In the genomic region with DNA sequence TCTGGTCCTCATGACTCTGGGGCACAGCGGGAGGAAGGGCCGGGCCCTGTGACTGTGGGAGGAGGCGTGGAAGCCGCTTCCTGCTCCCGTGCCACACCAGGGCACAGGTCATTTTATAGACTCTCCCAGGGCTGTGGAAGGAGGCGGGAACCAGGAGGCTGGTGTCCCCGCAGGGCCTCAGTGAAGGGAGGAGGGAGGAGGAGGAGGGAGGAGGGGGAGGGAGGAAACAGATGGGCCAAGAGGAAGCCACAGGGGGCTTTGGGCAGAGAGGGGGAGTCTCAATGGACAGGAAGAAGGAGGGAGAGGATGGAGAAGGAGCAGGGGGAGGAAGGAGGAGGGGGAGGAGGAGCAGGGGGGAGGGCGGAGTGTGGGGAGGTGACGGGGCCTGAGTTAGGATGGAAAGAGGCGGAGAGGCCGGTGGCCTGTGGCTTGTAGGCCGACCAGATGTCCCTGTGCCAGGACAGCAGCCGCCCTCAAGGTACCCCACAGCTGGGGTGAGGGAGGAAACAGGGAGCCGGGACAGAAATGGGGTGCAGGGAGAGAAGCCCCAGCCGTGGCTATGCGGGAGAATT, we compare ENCODE assay signal across 10 cellular contexts. TPM values are rescaled to one million over a fixed set of nuclear protein-coding genes. Genes with fewer than 3 reads are reported as not detected.
DNase-seq lines count a peak whose midpoint lies in the region; ATAC-seq and TF ChIP-seq lines count a peak whose summit lies in the region.
"Had no signal": no experiment of that assay in that cellular context is flagged by ENCODE, and none has a peak within 500 bp of the region (broad histone marks: within the 10 kb centered on the region; RNA-seq: fewer than 3 reads in every experiment).

No MANE protein-coding gene starts in this region.

- TF ChIP-seq CTCF in upper lobe of right lung (IDR thresholded peaks at IDR 0.05) = no peak

- H3K23ac ChIP-seq in mesendoderm (ENCODE audit: low read length) = no peak overlapping the region

- no peaks in the 10 kb centered on the region for H3K9me3 Mint-ChIP-seq in activated naive CD4-positive, alpha-beta T cell treated with anti-CD3 and anti-CD28 coated beads, Interleukin-2, amount 50 U/mL, for 24 hours
- no peaks in the 10 kb centered on the region for H3K9me3 Mint-ChIP-seq in effector memory CD8-positive, alpha-beta T cell

- no peaks in the 10 kb centered on the region for H3K27me3 ChIP-seq in mesendoderm (ENCODE audit: insufficient read depth, low read length, poor library complexity)
- H3K27me3 ChIP-seq in upper lobe of right lung = no peaks in the 10 kb centered on the region

- H3K9ac ChIP-seq in mesendoderm (ENCODE audit: low read length) = peak overlapping the region; percentile 63

- no peak overlapping the region for H4K8ac ChIP-seq in mesendoderm (ENCODE audit: low read depth, low read length)

- no CpG with 5 or more reads among the region's 16 CpGs for whole genome bisulfite sequencing in mesendoderm (ENCODE audit: extremely low coverage, insufficient coverage, low lambda C conversion rate)

- H3K36me3 ChIP-seq in mesendoderm (ENCODE audit: control insufficient read depth, insufficient read depth, low read length) = no peaks in the 10 kb centered on the region
- no peaks in the 10 kb centered on the region for H3K36me3 ChIP-seq in upper lobe of right lung

- no peaks in the 10 kb centered on the region for H3K9me3 ChIP-seq in upper lobe of right lung

- H3K27ac ChIP-seq in mesendoderm (ENCODE audit: low read depth, low read length) = peak overlapping the region; percentile 68
- peak overlapping the region; percentile 71 for H3K27ac ChIP-seq in upper lobe of right lung

- H3K4me3 ChIP-seq in mesendoderm (ENCODE audit: low read length) = no peak overlapping the region
- H3K4me3 ChIP-seq in upper lobe of right lung = peak overlapping the region; percentile 80

- H2BK5ac ChIP-seq in mesendoderm (ENCODE audit: low read length) = no peak overlapping the region

- intact Hi-C loops in upper lobe of right lung (cut with DNase I) = no loop called here

- H3K79me2 ChIP-seq in mesendoderm (ENCODE audit: control insufficient read depth, insufficient read depth, low read length) = no peaks in the 10 kb centered on the region

- H4K5ac ChIP-seq in mesendoderm (ENCODE audit: low read length) = no peak overlapping the region

- H2BK120ac ChIP-seq in mesendoderm (ENCODE audit: low read depth, low read length) = peak overlapping the region; percentile 30

- H3K79me1 ChIP-seq in mesendoderm (ENCODE audit: low read length) = peaks cover 2% of the 10 kb centered on the region

- peaks cover 16% of the 10 kb centered on the region for H3K4me1 Mint-ChIP-seq in activated naive CD4-positive, alpha-beta T cell treated with anti-CD3 and anti-CD28 coated beads, Interleukin-2, amount 50 U/mL, for 24 hours
- H3K4me1 Mint-ChIP-seq in effector memory CD8-positive, alpha-beta T cell (ENCODE audit: low read depth in 2 of 2) = peaks cover 7% of the 10 kb centered on the region in 2 donors

- no peak overlapping the region for H2AK5ac ChIP-seq in mesendoderm (ENCODE audit: low read length)

- H3K4ac ChIP-seq in mesendoderm (ENCODE audit: low read depth, low read length) = peak overlapping the region; percentile 66

- H3K27ac Mint-ChIP-seq in activated naive CD4-positive, alpha-beta T cell treated with anti-CD3 and anti-CD28 coated beads, Interleukin-2, amount 50 U/mL, for 24 hours = no peak overlapping the region
- H3K27ac Mint-ChIP-seq in effector memory CD8-positive, alpha-beta T cell = peak overlapping the region in 1 of 2 donors; percentile 71

- H3K4me2 ChIP-seq in mesendoderm (ENCODE audit: low read length) = peak overlapping the region; percentile 68

- no peak overlapping the region for H2BK15ac ChIP-seq in mesendoderm (replicated peaks; ENCODE audit: low read depth)

- no peak for DNase-seq in activated naive CD4-positive, alpha-beta T cell treated with Interleukin-2 at 50 U/mL for 16 hours
- DNase-seq in effector memory CD8-positive, alpha-beta T cell = no peak
- DNase-seq in mesendoderm = peak; percentile 81
- DNase-seq in upper lobe of right lung = peak; percentile 88
- DNase-seq in activated CD8-positive, alpha-beta memory T cell treated with anti-CD3 and anti-CD28 coated beads for 24 hours = no peak
- DNase-seq in DMS 273 (lab: John Stamatoyannopoulos, UW; ENCODE audit: unreplicated experiment) = no peak
- DNase-seq: AML-193, T-helper 1 cell had no signal

- H3K56ac ChIP-seq in mesendoderm (ENCODE audit: low read length) = peak overlapping the region; percentile 80

- H3K36me3 Mint-ChIP-seq in activated naive CD4-positive, alpha-beta T cell treated with anti-CD3 and anti-CD28 coated beads, Interleukin-2, amount 50 U/mL, for 24 hours = no peaks in the 10 kb centered on the region
- H3K36me3 Mint-ChIP-seq in effector memory CD8-positive, alpha-beta T cell (ENCODE audit: insufficient read depth) = peaks cover 6% of the 10 kb centered on the region

- peak overlapping the region; percentile 61 for H3K4me3 Mint-ChIP-seq in activated naive CD4-positive, alpha-beta T cell treated with anti-CD3 and anti-CD28 coated beads, Interleukin-2, amount 50 U/mL, for 24 hours
- H3K4me3 Mint-ChIP-seq in effector memory CD8-positive, alpha-beta T cell = peak overlapping the region; percentile 86

- H3K4me1 ChIP-seq in mesendoderm (ENCODE audit: control insufficient read depth, low read depth, low read length) = peaks cover 5% of the 10 kb centered on the region
- peaks cover 11% of the 10 kb centered on the region for H3K4me1 ChIP-seq in upper lobe of right lung

- H3K27me3 Mint-ChIP-seq in activated naive CD4-positive, alpha-beta T cell treated with anti-CD3 and anti-CD28 coated beads, Interleukin-2, amount 50 U/mL, for 24 hours = no peaks in the 10 kb centered on the region
- no peaks in the 10 kb centered on the region for H3K27me3 Mint-ChIP-seq in effector memory CD8-positive, alpha-beta T cell

- no peak for ATAC-seq in effector memory CD8-positive, alpha-beta T cell (replicated peaks)
- ATAC-seq in upper lobe of right lung (peak; percentile 79), HG03460 (IDR thresholded peaks at IDR 0.05; ENCODE audit: unreplicated experiment) (no peak)

- peak overlapping the region; percentile 65 for H3K18ac ChIP-seq in mesendoderm (ENCODE audit: low read length)

RNA-seq across cellular contexts. Expression of a gene that starts 6.2 kb away (rescaled TPM):
- 24.1 TPM for polyA plus RNA-seq in mesendoderm (2013, experiment 1 of 2)
- polyA plus RNA-seq in mesendoderm (2013, experiment 2 of 2) = 26.6 TPM
- 34.4 TPM for total RNA-seq in upper lobe of right lung

RNA-seq across cellular contexts. Expression of a gene that starts 43.6 kb away (rescaled TPM):
- polyA plus RNA-seq in mesendoderm (2013, experiment 1 of 2) = 38.4 TPM
- polyA plus RNA-seq in mesendoderm (2013, experiment 2 of 2) = 38.5 TPM
- 55.1 TPM for total RNA-seq in upper lobe of right lung

Comparison
In these comparisons a context has a peak if more than half of its experiments do, and no peak if none do; other contexts are left out.
1. DNase-seq: peak in mesendoderm (single experiment) and upper lobe of right lung (single experiment); none in activated naive CD4-positive, alpha-beta T cell treated with Interleukin-2 at 50 U/mL for 16 hours (single experiment), effector memory CD8-positive, alpha-beta T cell (0 of 3), activated CD8-positive, alpha-beta memory T cell treated with anti-CD3 and anti-CD28 coated beads for 24 hours (single experiment) and DMS 273 (single experiment).